1 cellular context compared by ENCODE assay signal in the genomic region with DNA sequence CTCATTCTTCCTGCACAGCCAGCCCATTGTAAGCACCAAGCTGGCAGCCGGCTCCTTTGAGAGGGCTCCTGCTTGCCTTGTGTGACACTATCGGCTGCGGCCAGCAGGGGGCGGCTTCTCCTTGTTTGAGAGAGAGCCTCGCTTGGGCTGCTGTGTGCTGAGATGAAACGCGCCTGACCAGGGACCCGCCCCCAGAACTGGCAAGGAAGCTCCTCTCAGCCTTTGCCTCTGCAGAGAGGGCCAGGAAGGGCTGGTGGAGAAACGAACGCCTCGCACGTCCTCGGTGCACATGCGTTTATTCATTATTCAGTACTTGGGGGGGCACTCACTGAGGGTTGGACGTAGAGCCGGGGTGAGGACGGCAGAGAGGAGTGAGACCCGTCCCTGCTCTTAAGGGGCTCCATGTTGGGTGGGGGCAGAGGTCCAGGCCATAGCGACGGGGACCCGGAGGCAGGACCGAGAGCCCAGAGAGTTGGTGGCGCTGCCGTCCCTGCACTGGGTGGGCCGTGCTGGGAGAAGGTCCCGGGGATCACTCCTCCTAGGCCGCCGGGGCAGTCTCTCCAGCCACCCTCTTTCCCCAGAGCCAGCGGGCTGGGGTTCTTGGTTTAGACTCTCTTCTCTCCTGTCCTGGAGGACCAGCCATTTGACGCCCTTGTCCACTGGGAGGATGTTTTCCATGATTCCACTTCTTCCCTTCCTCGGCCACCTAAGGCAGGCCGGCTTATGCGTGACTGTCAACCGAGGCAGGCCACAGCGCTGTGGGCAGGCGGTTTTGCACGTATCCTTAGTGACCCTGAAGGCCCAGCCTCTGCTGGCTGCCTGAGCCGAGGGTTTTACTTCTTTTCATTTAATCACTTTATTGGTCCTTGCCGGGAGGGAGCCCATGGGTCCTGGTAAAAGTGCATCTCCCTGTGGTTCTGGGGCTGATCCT.
TF ChIP-seq lines count a peak whose summit lies in the region.

No MANE protein-coding gene starts in this region.

TF ChIP-seq in GM23338, 12 proteins besides CTCF, POLR2A, EP300 and RAD21 (continued from another document):
- TF ChIP-seq ZNF462 (CRISPR knock-in tag; IDR thresholded peaks at IDR 0.05), result no peak
- TF ChIP-seq ZNF331 (CRISPR knock-in tag; IDR thresholded peaks at IDR 0.05; ENCODE audit: low read depth), result no peak
- TF ChIP-seq EZH2phosphoT487 (IDR thresholded peaks at IDR 0.05; ENCODE audit: unreplicated experiment), result no peak
- no peak for TF ChIP-seq ETS1 (IDR thresholded peaks at IDR 0.05)
- no peak for TF ChIP-seq EZH2 (IDR thresholded peaks at IDR 0.05; ENCODE audit: low read depth, unreplicated experiment)
- no peak for TF ChIP-seq JUNB (IDR thresholded peaks at IDR 0.05; ENCODE audit: unreplicated experiment)
- no peak for TF ChIP-seq CREB1 (CRISPR knock-in tag; IDR thresholded peaks at IDR 0.05; ENCODE audit: low read depth)
- TF ChIP-seq NANOG (IDR thresholded peaks at IDR 0.05; ENCODE audit: borderline replicate concordance), result no peak
- TF ChIP-seq ZNF114 (CRISPR knock-in tag; IDR thresholded peaks at IDR 0.05), result no peak
- no peak for TF ChIP-seq REST (IDR thresholded peaks at IDR 0.05; ENCODE audit: unreplicated experiment)
- no peak for TF ChIP-seq POLR2AphosphoS5 (IDR thresholded peaks at IDR 0.05; ENCODE audit: low read depth)
